8 cellular contexts compared by ENCODE assay signal in the genomic region with DNA sequence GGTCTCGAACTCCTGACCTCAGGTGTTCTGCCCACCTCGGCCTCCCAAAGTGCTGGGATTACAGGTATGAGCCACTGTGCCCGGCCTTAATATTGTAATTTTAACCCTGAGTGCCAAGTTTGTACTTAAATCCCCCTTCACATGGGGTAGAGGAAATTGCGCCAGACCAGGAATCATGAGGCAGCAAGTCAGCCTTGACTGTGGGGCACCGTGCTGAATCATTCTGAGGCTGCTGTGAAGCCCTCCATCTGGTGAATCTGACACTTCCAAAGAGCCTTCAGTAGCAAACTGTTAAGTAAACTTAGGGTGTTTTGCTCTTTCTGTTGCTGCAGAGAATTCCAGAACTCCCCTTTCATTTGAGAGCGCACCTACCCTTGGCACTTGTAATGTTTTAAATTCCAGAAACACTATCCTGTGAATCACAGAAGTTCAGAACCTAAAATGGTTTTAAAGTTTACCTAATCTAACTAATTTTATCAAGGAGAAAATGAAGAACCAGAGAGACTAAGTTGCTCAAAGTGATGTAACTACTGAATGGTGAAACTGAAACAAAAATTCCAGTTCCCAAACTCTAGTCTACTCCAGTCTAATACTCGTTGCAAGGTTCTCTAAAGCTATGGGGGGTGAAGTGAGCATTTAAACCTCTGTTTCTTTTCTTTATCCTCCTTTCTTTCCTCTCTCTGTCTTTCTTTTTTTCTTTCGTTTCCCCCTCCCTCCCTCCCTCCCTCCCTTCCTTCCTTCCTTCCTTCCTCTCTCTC. TPM values are rescaled to one million over a fixed set of nuclear protein-coding genes. Genes with fewer than 3 reads are reported as not detected.
DNase-seq lines count a peak whose midpoint lies in the region; ATAC-seq and TF ChIP-seq lines count a peak whose summit lies in the region.

No MANE protein-coding gene starts in this region.

- no peaks in the 10 kb centered on the region for H3K79me2 ChIP-seq in Loucy (ENCODE audit: insufficient read depth, low read length)

- H3K4me1 Mint-ChIP-seq in dendritic cell treated with granulocyte-macrophage colony-stimulating factor and Interleukin-4, amounts not matched to agents 40 ng/mL and 50 ng/mL, for 4 days (ENCODE audit: low read depth) = peaks cover 52% of the 10 kb centered on the region
- H3K4me1 Mint-ChIP-seq in progenitor cell of endocrine pancreas (ENCODE audit: low read depth) = peaks cover 30% of the 10 kb centered on the region

- no peaks in the 10 kb centered on the region for H4K20me1 ChIP-seq in Loucy (ENCODE audit: insufficient read depth, low read length, poor library complexity, severe bottlenecking)

- H3K36me3 ChIP-seq in Loucy (ENCODE audit: insufficient read depth, low read length) (no peaks in the 10 kb centered on the region), muscle layer of colon (ENCODE audit: insufficient read depth, low read length) (peaks cover 10% of the 10 kb centered on the region)

- H2AFZ ChIP-seq in Loucy (ENCODE audit: low read length) = peak overlapping the region; percentile 42; the same call in 1 of the 2 replicates

- intact Hi-C loops in dendritic cell treated with granulocyte-macrophage colony-stimulating factor and Interleukin-4, amounts not matched to agents 40 ng/mL and 50 ng/mL, for 4 days (cut with micrococcal nuclease) = no loop called here

- H3K9me2 ChIP-seq in Loucy (replicated peaks; ENCODE audit: low read depth, low read length) = no peaks in the 10 kb centered on the region

- H3K4me2 ChIP-seq in Loucy (ENCODE audit: low read depth, low read length, poor library complexity, severe bottlenecking) = no peak overlapping the region

- H3K27me3 ChIP-seq in Loucy (ENCODE audit: insufficient read depth, low read length, poor library complexity, severe bottlenecking) (no peaks in the 10 kb centered on the region), muscle layer of colon (ENCODE audit: control insufficient read depth in 1 of 2, insufficient read depth in 2 of 2, low read length in 2 of 2) (no peaks in the 10 kb centered on the region)

- no peaks in the 10 kb centered on the region for H3F3A ChIP-seq in Loucy (ENCODE audit: low read depth)

- no peak for TF ChIP-seq CTCF in AG09319 (IDR thresholded peaks at IDR 0.05; ENCODE audit: low read depth, low read length)
- no peak for TF ChIP-seq CTCF in Loucy (conservative IDR thresholded peaks at IDR 0.05; ENCODE audit: low read length)
- TF ChIP-seq CTCF in progenitor cell of endocrine pancreas (IDR thresholded peaks at IDR 0.05; ENCODE audit: unreplicated experiment) = no peak

- H3K4me3 ChIP-seq in Loucy (ENCODE audit: low read length, poor library complexity, severe bottlenecking) = peak overlapping the region; percentile 6
- no peak overlapping the region for H3K4me3 ChIP-seq in muscle layer of colon (ENCODE audit: low read depth in 1 of 2, low read length in 2 of 2)

- H3K4me3 Mint-ChIP-seq in dendritic cell treated with granulocyte-macrophage colony-stimulating factor and Interleukin-4, amounts not matched to agents 40 ng/mL and 50 ng/mL, for 4 days = peak overlapping the region; percentile 73
- no peak overlapping the region for H3K4me3 Mint-ChIP-seq in progenitor cell of endocrine pancreas (ENCODE audit: low read depth)

- no peak for ATAC-seq in GM19397 (IDR thresholded peaks at IDR 0.05; ENCODE audit: unreplicated experiment)

- no peaks in the 10 kb centered on the region for H3K9me3 ChIP-seq in Loucy (ENCODE audit: insufficient read depth, low read depth, low read length)
- no peaks in the 10 kb centered on the region for H3K9me3 ChIP-seq in muscle layer of colon (ENCODE audit: low read length)

- DNase-seq in AG09319 (ENCODE audit: extremely low read depth, low read depth) (peak; percentile 87), NCI-H128 (lab: John Stamatoyannopoulos, UW; ENCODE audit: unreplicated experiment) (no peak), progenitor cell of endocrine pancreas (ENCODE audit: low spot score, unreplicated experiment) (no peak), NCI-H2227 treated with DMSO at 0.1 percent for 48 hours (lab: John Stamatoyannopoulos, UW) (no peak)

- H3K9ac ChIP-seq in Loucy (ENCODE audit: low read depth, low read length, poor library complexity, severe bottlenecking) (no peak overlapping the region), muscle layer of colon (ENCODE audit: low read length) (no peak overlapping the region)

- peaks cover 25% of the 10 kb centered on the region for H3K36me3 Mint-ChIP-seq in dendritic cell treated with granulocyte-macrophage colony-stimulating factor and Interleukin-4, amounts not matched to agents 40 ng/mL and 50 ng/mL, for 4 days (ENCODE audit: low read depth)
- H3K36me3 Mint-ChIP-seq in progenitor cell of endocrine pancreas (ENCODE audit: insufficient read depth) = peaks cover 17% of the 10 kb centered on the region

- no peaks in the 10 kb centered on the region for H3K27me3 Mint-ChIP-seq in dendritic cell treated with granulocyte-macrophage colony-stimulating factor and Interleukin-4, amounts not matched to agents 40 ng/mL and 50 ng/mL, for 4 days
- H3K27me3 Mint-ChIP-seq in progenitor cell of endocrine pancreas = no peaks in the 10 kb centered on the region

- H3K9me3 Mint-ChIP-seq in dendritic cell treated with granulocyte-macrophage colony-stimulating factor and Interleukin-4, amounts not matched to agents 40 ng/mL and 50 ng/mL, for 4 days = no peaks in the 10 kb centered on the region
- no peaks in the 10 kb centered on the region for H3K9me3 Mint-ChIP-seq in progenitor cell of endocrine pancreas (ENCODE audit: low read depth)

- H3K27ac Mint-ChIP-seq in dendritic cell treated with granulocyte-macrophage colony-stimulating factor and Interleukin-4, amounts not matched to agents 40 ng/mL and 50 ng/mL, for 4 days = peak overlapping the region; percentile 91
- H3K27ac Mint-ChIP-seq in progenitor cell of endocrine pancreas = no peak overlapping the region

- H3K27ac ChIP-seq in muscle layer of colon (ENCODE audit: low read depth, low read length) = peak overlapping the region; percentile 56

- H3K4me1 ChIP-seq in Loucy (ENCODE audit: insufficient read depth, low read length, poor library complexity, severe bottlenecking) = peaks cover 11% of the 10 kb centered on the region
- peaks cover 5% of the 10 kb centered on the region for H3K4me1 ChIP-seq in muscle layer of colon (ENCODE audit: insufficient read depth, low read length)

RNA-seq across cellular contexts. Expression of gene HEBP1, which starts 7.5 kb away (rescaled TPM):
- total RNA-seq in progenitor cell of endocrine pancreas = 109 and 111 TPM in 2 replicates

RNA-seq across cellular contexts. Expression of gene GPRC5D, which starts 40.6 kb away (rescaled TPM):
- total RNA-seq in progenitor cell of endocrine pancreas = not detected in 2 replicates

RNA-seq across cellular contexts. Expression of gene FAM234B, which starts 51.6 kb away (rescaled TPM):
- total RNA-seq in progenitor cell of endocrine pancreas = 18.7 and 19.7 TPM in 2 replicates
